ENCODE assay signal across 9 cellular contexts in the genomic region with DNA sequence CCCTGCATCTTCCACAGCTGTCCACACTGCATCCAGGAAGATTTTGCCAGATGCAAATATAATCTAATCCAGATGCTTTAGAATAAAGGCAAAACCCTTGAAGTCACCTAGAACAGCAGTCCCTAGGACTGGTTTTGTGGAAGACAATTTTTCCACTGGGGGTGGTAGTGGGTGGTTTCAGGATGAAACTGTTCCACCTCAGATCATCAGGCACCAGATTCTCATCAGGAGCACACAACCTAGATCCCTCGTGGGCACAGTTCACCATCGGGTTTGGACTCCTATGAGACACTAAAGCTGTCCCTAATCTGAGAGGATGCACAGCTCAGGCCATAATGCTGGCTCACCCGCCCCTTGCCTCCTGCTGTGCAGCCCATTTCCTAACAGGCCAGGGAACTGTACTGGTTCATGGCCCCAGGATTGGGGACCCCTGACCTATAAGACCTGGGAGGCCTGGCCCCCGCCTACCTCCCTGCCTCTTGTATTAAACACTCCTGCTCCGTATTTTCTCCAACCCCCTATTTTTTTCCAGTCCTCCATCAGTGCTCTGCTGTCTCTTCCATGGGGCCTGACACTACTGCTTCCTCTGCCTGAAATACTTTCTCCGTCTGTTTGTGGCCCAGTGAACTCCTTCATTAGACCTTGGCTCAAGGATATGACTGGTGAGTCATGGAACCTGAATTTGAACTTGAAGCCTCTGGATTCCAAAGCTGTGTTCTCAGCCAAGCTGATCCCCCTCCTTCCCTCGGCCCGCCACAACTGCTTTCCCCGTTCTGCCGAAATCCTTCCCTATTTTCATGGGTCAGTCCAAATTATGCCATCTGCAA.
DNase-seq lines count a peak whose midpoint lies in the region; ATAC-seq and TF ChIP-seq lines count a peak whose summit lies in the region.
"Had no signal": no experiment of that assay in that cellular context is flagged by ENCODE, and none has a peak within 500 bp of the region (broad histone marks: within the 10 kb centered on the region; RNA-seq: fewer than 3 reads in every experiment).

No MANE protein-coding gene starts in this region.

- no peak overlapping the region for H2BK120ac ChIP-seq in trophoblast cell (ENCODE audit: insufficient read depth, low read length, poor library complexity)

- TF ChIP-seq POLR2A in GM18505 (IDR thresholded peaks at IDR 0.05; ENCODE audit: borderline replicate concordance, extremely low read depth, insufficient read depth, insufficient read length), result no peak

- H3K18ac ChIP-seq in trophoblast cell (ENCODE audit: low read length), result no peak overlapping the region

- H3K9me3 ChIP-seq in trophoblast cell (ENCODE audit: insufficient read depth, low read depth, low read length), result no peaks in the 10 kb centered on the region

- no peak overlapping the region for H4K12ac ChIP-seq in trophoblast cell (ENCODE audit: low read depth, low read length)

- H3K27me3 ChIP-seq in trophoblast cell (ENCODE audit: insufficient read depth, low read length), result no peaks in the 10 kb centered on the region

- H2AFZ ChIP-seq in trophoblast cell (ENCODE audit: insufficient read depth, low read length, poor library complexity), result no peak overlapping the region

- H2BK12ac ChIP-seq in trophoblast cell (ENCODE audit: low read length), result no peak overlapping the region

- H4K91ac ChIP-seq in trophoblast cell (ENCODE audit: low read depth, low read length), result no peak overlapping the region

- no peaks in the 10 kb centered on the region for H3K36me3 ChIP-seq in trophoblast cell (ENCODE audit: control insufficient read depth in 1 of 2, insufficient read depth in 2 of 2, low read length in 2 of 2)

- no peaks in the 10 kb centered on the region for H3K79me2 ChIP-seq in trophoblast cell (ENCODE audit: control insufficient read depth, insufficient read depth, low read length, poor library complexity)

- no peak overlapping the region for H3K9ac ChIP-seq in trophoblast cell (ENCODE audit: low read length)

- H3K4ac ChIP-seq in trophoblast cell (ENCODE audit: low read depth, low read length), result no peak overlapping the region

- H4K8ac ChIP-seq in trophoblast cell (ENCODE audit: low read depth, low read length), result no peak overlapping the region

- TF ChIP-seq CTCF in fibroblast of the aortic adventitia (IDR thresholded peaks at IDR 0.05; ENCODE audit: insufficient read depth, low read length), result peak; percentile 21

- peak overlapping the region; percentile 14 for H3K14ac ChIP-seq in trophoblast cell (ENCODE audit: low read length)

- H3K4me3 ChIP-seq in fibroblast of the aortic adventitia (ENCODE audit: low read depth, low read length), result no peak overlapping the region
- H3K4me3 ChIP-seq in trophoblast cell (ENCODE audit: low read depth, low read length), result no peak overlapping the region

- no peak overlapping the region for H3K4me2 ChIP-seq in trophoblast cell (ENCODE audit: low read length)

- DNase-seq in COLO829 (ENCODE audit: low spot score) (peak; percentile 19), RPMI7951 (ENCODE audit: low read depth) (peak; percentile 94), fibroblast of the aortic adventitia (ENCODE audit: low read depth) (peak; percentile 94), trophoblast cell (peak; percentile 51 to 79), nucleus accumbens (lab: John Stamatoyannopoulos, UW) (no peak), NCI-H1436 treated with DMSO at 0.1 percent for 48 hours (lab: John Stamatoyannopoulos, UW) (no peak)
- DNase-seq: activated naive CD4-positive, alpha-beta T cell treated with Interleukin-2 at 50 U/mL for 16 hours had no signal

- no CpG with 5 or more reads among the region's 10 CpGs for WGBS in trophoblast cell (ENCODE audit: extremely low coverage, insufficient coverage, insufficient read length)

- ATAC-seq in GM18505 (IDR thresholded peaks at IDR 0.05; ENCODE audit: unreplicated experiment) (no peak), HG02938 (IDR thresholded peaks at IDR 0.05; ENCODE audit: unreplicated experiment) (no peak)

- no peak overlapping the region for H2AK5ac ChIP-seq in trophoblast cell (ENCODE audit: low read length)

- H2BK5ac ChIP-seq in trophoblast cell (ENCODE audit: low read depth, low read length, poor library complexity), result no peak overlapping the region

- H3K23ac ChIP-seq in trophoblast cell (ENCODE audit: low read length), result no peak overlapping the region

- peaks cover 2% of the 10 kb centered on the region for H3K79me1 ChIP-seq in trophoblast cell (ENCODE audit: low read length)

- H3K27ac ChIP-seq in trophoblast cell (ENCODE audit: low read depth, low read length), result no peak overlapping the region

- peaks cover 7% of the 10 kb centered on the region in 2 experiments for H3K4me1 ChIP-seq in trophoblast cell (ENCODE audit: control insufficient read depth in 1 of 2, insufficient read depth in 2 of 2, low read length in 2 of 2)

Comparison
In these comparisons a context has a peak if more than half of its experiments do, and no peak if none do; other contexts are left out.
1. DNase-seq: peak in COLO829 (single experiment), RPMI7951 (single experiment), fibroblast of the aortic adventitia (single experiment) and trophoblast cell (2 of 2); none in nucleus accumbens (0 of 56) and NCI-H1436 treated with DMSO at 0.1 percent for 48 hours (single experiment).